Comparison of ENCODE assay signal across 21 cellular contexts in the genomic region with DNA sequence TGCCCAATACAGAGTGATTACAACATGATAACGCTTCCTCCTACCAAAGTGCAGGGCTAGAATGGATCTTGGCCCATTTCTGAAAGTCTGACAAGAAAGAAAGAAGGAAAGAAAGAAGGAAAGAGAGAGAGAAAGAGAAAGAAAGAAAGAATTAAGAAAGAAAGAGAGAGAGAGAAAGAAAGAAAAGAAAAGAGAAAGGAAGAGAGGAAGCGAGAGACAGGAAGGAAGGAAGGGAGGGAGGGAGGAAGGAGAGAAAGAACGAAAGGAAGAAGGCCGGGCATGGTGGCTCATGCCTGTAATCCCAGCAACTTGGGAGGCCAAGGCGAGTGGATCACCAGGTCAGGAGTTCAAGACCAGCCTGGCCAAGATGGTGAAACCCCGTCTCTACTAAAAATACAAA. TPM values are rescaled to one million over a fixed set of nuclear protein-coding genes. Genes with fewer than 3 reads are reported as not detected.
"Had no signal": no experiment of that assay in that cellular context is flagged by ENCODE, and none has a peak within 500 bp of the region (broad histone marks: within the 10 kb centered on the region; RNA-seq: fewer than 3 reads in every experiment).

No MANE protein-coding gene starts in this region.

- H3K27me3 ChIP-seq: SJSA1 had no signal

- H3K4me1 ChIP-seq: SJSA1 had no signal

- H3K4me3 ChIP-seq: SJSA1, SK-N-MC had no signal

- H3K36me3 ChIP-seq: SJSA1 had no signal

- H3K27ac ChIP-seq: KMS-11, SJSA1, SK-N-MC had no signal

- H3K9ac ChIP-seq: KMS-11 had no signal

- FAIRE-seq: HepG2, RCC 7860 had no signal

- H3K4me2 ChIP-seq: KMS-11 had no signal

- H3K9me3 ChIP-seq: SJSA1 had no signal

- DNase-seq: IMR-90, Kasumi-1, NCI-H1092 treated with DMSO at 0.1 percent for 48 hours, NCI-H1436, NCI-H187, NCI-H2029, NCI-H2081 treated with DMSO at 0.1 percent for 48 hours, NCI-H2171, NCI-H226, NCI-H446, NCI-H510A, NCI-H524 treated with DMSO at 0.1 percent for 48 hours, NCI-H774, Right ventricle myocardium superior, RPMI8226, SIG-M5 had no signal

RNA-seq across cellular contexts. Expression of a gene that starts 44.1 kb away (rescaled TPM):
- total RNA-seq: SJSA1 had no signal
